In the genomic region with DNA sequence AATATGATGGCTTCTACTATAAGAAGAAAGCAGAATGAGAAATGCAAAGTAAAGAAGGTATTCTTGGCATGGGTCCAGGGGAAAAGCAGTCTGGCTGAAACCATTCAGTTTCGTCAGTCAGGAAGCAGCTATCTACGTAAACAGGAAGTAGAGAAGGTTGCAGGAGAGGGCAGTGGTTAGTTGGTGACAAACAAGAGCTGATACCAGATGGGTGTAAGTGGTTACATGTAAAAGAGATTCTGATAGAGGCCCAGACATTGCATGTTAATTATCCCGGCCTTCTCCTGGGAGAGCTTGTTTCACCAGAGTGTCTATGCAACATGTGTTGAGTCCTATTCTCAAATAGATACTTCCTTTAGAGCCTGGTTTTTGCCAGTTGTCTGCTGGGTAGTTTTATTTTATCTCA, we compare ENCODE assay signal across 8 cellular contexts. TPM values are rescaled to one million over a fixed set of nuclear protein-coding genes. Genes with fewer than 3 reads are reported as not detected.
DNase-seq lines count a peak whose midpoint lies in the region; ATAC-seq, FAIRE-seq and TF ChIP-seq lines count a peak whose summit lies in the region.

No MANE protein-coding gene starts in this region.

- FAIRE-seq in GM19239 (lab: Jason Lieb, UNC) = peak; percentile 95

- H3K4me2 ChIP-seq in BLaER1 treated with 17β-estradiol and CSF1 and Interleukin-3, amounts not matched to agents 10 nM and 100 nM = peak overlapping the region; percentile 49 to 87 (median 69)
- no peak overlapping the region for H3K4me2 ChIP-seq in PC-3 (ENCODE audit: low read length)

- H3K79me2 ChIP-seq in PC-3 (ENCODE audit: low read length) = no peaks in the 10 kb centered on the region

- H3K4me1 ChIP-seq in BLaER1 treated with 17β-estradiol and CSF1 and Interleukin-3, amounts not matched to agents 10 nM and 100 nM = peaks cover 22 to 63% (median 47%) of the 10 kb centered on the region in 10 experiments
- H3K4me1 ChIP-seq in PC-3 (ENCODE audit: insufficient read depth, low read length) = 0 out of 2 replicates have a peak, but pooled peaks cover 3% of the 10 kb centered on the region

- no peak for TF ChIP-seq CTCF in PC-3 (conservative IDR thresholded peaks at IDR 0.05; ENCODE audit: low read depth, low read length)

- H3K36me3 Mint-ChIP-seq in activated naive CD4-positive, alpha-beta T cell treated with anti-CD3 and anti-CD28 coated beads, Interleukin-2, amount 10 ng/mL, durations not matched to agents 7 days and 5 days = peaks cover 82% of the 10 kb centered on the region

- POLR2A ChIA-PET in PC-3 (lab: Charles Lee; ENCODE audit: unreplicated experiment) = no interaction called here

- peak overlapping the region; percentile 46 for H3K4me3 Mint-ChIP-seq in activated naive CD4-positive, alpha-beta T cell treated with anti-CD3 and anti-CD28 coated beads, Interleukin-2, amount 10 ng/mL, durations not matched to agents 7 days and 5 days

- H2AFZ ChIP-seq in PC-3 (ENCODE audit: low read length) = no peak overlapping the region

- peak overlapping the region; percentile 63 to 80 (median 77); a peak in 21 of 22 replicates for H3K9ac ChIP-seq in BLaER1 treated with 17β-estradiol and CSF1 and Interleukin-3, amounts not matched to agents 10 nM and 100 nM
- H3K9ac ChIP-seq in PC-3 (ENCODE audit: low read length) = no peak overlapping the region

- no TSS peak for BruUV-seq in PC-3 (replicated peaks; lab: Mats Ljungman, UMichigan)

- no peaks in the 10 kb centered on the region for H3K9me2 ChIP-seq in PC-3 (replicated peaks; ENCODE audit: low read length)

- peak; percentile 99 for ATAC-seq in HG03378 (IDR thresholded peaks at IDR 0.05; ENCODE audit: unreplicated experiment)
- ATAC-seq in PC-3 = no peak
- ATAC-seq in left lobe of liver = peak; percentile 29

- DNase-seq in GM19239 (ENCODE audit: insufficient read length, low spot score) (peak; percentile 36), PC-3 (peak; percentile 22), left lobe of liver (ENCODE audit: low spot score) (no peak), AG08395 (ENCODE audit: low spot score) (no peak)
- peak; percentile 76 for DNase-seq in activated naive CD4-positive, alpha-beta T cell treated with anti-CD3 and anti-CD28 coated beads, Interleukin-2, amount 10 ng/mL, durations not matched to agents 7 days and 5 days
- peak; percentile 20 to 93 (median 80) for DNase-seq in stimulated activated naive CD4-positive, alpha-beta T cell (lab: John Stamatoyannopoulos, UW)

- H3F3A ChIP-seq in PC-3 (ENCODE audit: low read length, unreplicated experiment) = no peaks in the 10 kb centered on the region

- peaks cover 60% of the 10 kb centered on the region for H3K4me1 Mint-ChIP-seq in activated naive CD4-positive, alpha-beta T cell treated with anti-CD3 and anti-CD28 coated beads, Interleukin-2, amount 10 ng/mL, durations not matched to agents 7 days and 5 days

- H3K27ac ChIP-seq in BLaER1 treated with 17β-estradiol and CSF1 and Interleukin-3, amounts not matched to agents 10 nM and 100 nM = peak overlapping the region; percentile 85 to 98 (median 93)
- H3K27ac ChIP-seq in PC-3 (ENCODE audit: low read length) = no peak overlapping the region

- no peaks in the 10 kb centered on the region for H3K27me3 ChIP-seq in BLaER1 treated with 17β-estradiol and CSF1 and Interleukin-3, amounts not matched to agents 10 nM and 100 nM
- no peaks in the 10 kb centered on the region for H3K27me3 ChIP-seq in PC-3 (ENCODE audit: low read length)

- no peaks in the 10 kb centered on the region for H3K27me3 Mint-ChIP-seq in activated naive CD4-positive, alpha-beta T cell treated with anti-CD3 and anti-CD28 coated beads, Interleukin-2, amount 10 ng/mL, durations not matched to agents 7 days and 5 days

- peaks cover 9 to 35% (median 27%) of the 10 kb centered on the region in 11 experiments; a peak in 20 of 22 replicates for H3K9me3 ChIP-seq in BLaER1 treated with 17β-estradiol and CSF1 and Interleukin-3, amounts not matched to agents 10 nM and 100 nM (replicated peaks in 1 of 11)
- H3K9me3 ChIP-seq in PC-3 (ENCODE audit: low read length) = no peaks in the 10 kb centered on the region

- no peaks in the 10 kb centered on the region for H4K20me1 ChIP-seq in BLaER1 treated with 17β-estradiol and CSF1 and Interleukin-3, amounts not matched to agents 10 nM and 100 nM
- H4K20me1 ChIP-seq in PC-3 (ENCODE audit: low read length) = no peaks in the 10 kb centered on the region

- CTCF ChIA-PET in PC-3 (lab: Charles Lee) = no interaction called here
- CTCF ChIA-PET in activated naive CD4-positive, alpha-beta T cell treated with anti-CD3 and anti-CD28 coated beads, Interleukin-2, amount 10 ng/mL, durations not matched to agents 7 days and 5 days (lab: Charles Lee) = interaction anchor here (0.7 to 1.8 kb wide), 13 partner anchors 12 to 190 kb away, joined by 3 to 10 read pairs (median 4); no protein-coding TSS in a partner anchor

- H3K36me3 ChIP-seq in BLaER1 treated with 17β-estradiol and CSF1 and Interleukin-3, amounts not matched to agents 10 nM and 100 nM = peaks cover 0 to 15% (median 3%) of the 10 kb centered on the region in 11 experiments; a peak in 6 of 22 replicates
- H3K36me3 ChIP-seq in PC-3 (ENCODE audit: low read depth, low read length) = no peaks in the 10 kb centered on the region

- peak overlapping the region; percentile 99 for H3K27ac Mint-ChIP-seq in activated naive CD4-positive, alpha-beta T cell treated with anti-CD3 and anti-CD28 coated beads, Interleukin-2, amount 10 ng/mL, durations not matched to agents 7 days and 5 days

- peak overlapping the region in 1 of 10 experiments; percentile 13; a peak in 2 of 20 replicates for H3K4me3 ChIP-seq in BLaER1 treated with 17β-estradiol and CSF1 and Interleukin-3, amounts not matched to agents 10 nM and 100 nM
- no peak overlapping the region for H3K4me3 ChIP-seq in PC-3 (ENCODE audit: low read length)

- intact Hi-C loops in PC-3 (cut with micrococcal nuclease) = no loop called here

- H3K9me3 Mint-ChIP-seq in activated naive CD4-positive, alpha-beta T cell treated with anti-CD3 and anti-CD28 coated beads, Interleukin-2, amount 10 ng/mL, durations not matched to agents 7 days and 5 days = peaks cover 50% of the 10 kb centered on the region

RNA-seq across cellular contexts. Expression of gene PSMA1, which starts 58.4 kb away (rescaled TPM):
- total RNA-seq in PC-3 (2014; rRNA removed) (213 and 275 TPM in 2 replicates), left lobe of liver (63.9 TPM)

Comparison
In these comparisons a context has a peak if more than half of its experiments do, and no peak if none do; other contexts are left out.
1. DNase-seq: peak in GM19239 (single experiment), PC-3 (single experiment), activated naive CD4-positive, alpha-beta T cell treated with anti-CD3 and anti-CD28 coated beads, Interleukin-2, amount 10 ng/mL, durations not matched to agents 7 days and 5 days (single experiment) and stimulated activated naive CD4-positive, alpha-beta T cell (6 of 6); none in left lobe of liver (single experiment) and AG08395 (single experiment).